ENCODE assay signal across 28 cellular contexts in genomic region chr17:9202572-9202971, GRCh38.
"Had no signal": no experiment of that assay in that cellular context is flagged by ENCODE, and none has a peak within 500 bp of the region (broad histone marks: within the 10 kb centered on the region; RNA-seq: fewer than 3 reads in every experiment).

No MANE protein-coding gene starts in this region.

- H3K36me3 ChIP-seq: adrenal gland, SJCRH30 had no signal

- H3K27me3 ChIP-seq: adrenal gland, SJCRH30 had no signal

- FAIRE-seq: colon had no signal

- H3K9me2 ChIP-seq: SK-N-SH had no signal

- H3K9ac ChIP-seq: SK-N-SH had no signal

- H3K4me3 ChIP-seq: adrenal gland, SJCRH30 had no signal

- H3K27ac Mint-ChIP-seq: activated CD8-positive, alpha-beta T cell treated with anti-CD3 and anti-CD28 coated beads for 36 hours; activated naive CD8-positive, alpha-beta T cell treated with anti-CD3 and anti-CD28 coated beads, Interleukin-2, amount 10 ng/mL, durations not matched to agents 7 days and 5 days; activated T-cell treated with anti-CD3 and anti-CD28 coated beads, Interleukin-2, amount 50 U/mL, for 72 hours had no signal

- H3K9me3 ChIP-seq: adrenal gland, SJCRH30, SK-N-SH had no signal

- H3K27ac ChIP-seq: adrenal gland, SJCRH30 had no signal

- H3K36me3 Mint-ChIP-seq: activated naive CD8-positive, alpha-beta T cell treated with anti-CD3 and anti-CD28 coated beads, Interleukin-2, amount 10 ng/mL, durations not matched to agents 7 days and 5 days had no signal

- H3K9me3 Mint-ChIP-seq: activated CD8-positive, alpha-beta T cell treated with anti-CD3 and anti-CD28 coated beads for 36 hours; activated T-cell treated with anti-CD3 and anti-CD28 coated beads, Interleukin-2, amount 50 U/mL, for 72 hours had no signal

- H3K4me2 ChIP-seq: SK-N-SH had no signal

- ATAC-seq: activated CD4-positive, CD25-positive, alpha-beta regulatory T cell treated with anti-CD3 and anti-CD28 coated beads, Interleukin-2, amount 50 U/mL, for 24 hours; activated CD8-positive, alpha-beta T cell treated with anti-CD3 and anti-CD28 coated beads for 36 hours; activated T-cell treated with anti-CD3 and anti-CD28 coated beads, Interleukin-2, amount 50 U/mL, for 72 hours; Panc1; Right ventricle myocardium inferior had no signal

- DNase-seq: activated CD4-positive, alpha-beta T cell treated with anti-CD3 and anti-CD28 coated beads for 4 hours; activated CD8-positive, alpha-beta memory T cell treated with anti-CD3 and anti-CD28 coated beads, Interleukin-2, amount 50 U/mL, for 4 hours; activated naive CD4-positive, alpha-beta T cell treated with anti-CD3 and anti-CD28 coated beads, Interleukin-2, amount 50 U/mL, for 16 hours; activated naive CD8-positive, alpha-beta T cell treated with anti-CD3 and anti-CD28 coated beads, Interleukin-2, amount 10 ng/mL, durations not matched to agents 7 days and 5 days; activated T-cell treated with anti-CD3 and anti-CD28 coated beads, Interleukin-2, amount 50 U/mL, for 72 hours; adrenal gland; anterior cingulate cortex; cerebellar nuclear complex; NCI-H1092 treated with DMSO at 0.1 percent for 48 hours; NCI-H1417 treated with DMSO at 0.1 percent for 48 hours; NCI-H1694; NCI-H2029; NCI-H2107; NCI-H2171 treated with DMSO at 0.1 percent for 48 hours; NCI-H345; NCI-H510A; NCI-H526 treated with DMSO at 0.1 percent for 48 hours; NK-92 treated with Interleukin-12 subunit alpha and Interleukin-12 subunit beta, amount 100 ng/mL, for 24 hours; OCI-M1; RPMI8226; SJCRH30; SK-N-SH; T-helper 1 cell had no signal

- H3K4me3 Mint-ChIP-seq: activated CD8-positive, alpha-beta T cell treated with anti-CD3 and anti-CD28 coated beads for 36 hours; activated naive CD8-positive, alpha-beta T cell treated with anti-CD3 and anti-CD28 coated beads, Interleukin-2, amount 10 ng/mL, durations not matched to agents 7 days and 5 days; activated T-cell treated with anti-CD3 and anti-CD28 coated beads, Interleukin-2, amount 50 U/mL, for 72 hours had no signal
